8 cellular contexts compared by ENCODE assay signal in genomic region chr1:27522148-27522859, GRCh38. TPM values are rescaled to one million over a fixed set of nuclear protein-coding genes. Genes with fewer than 3 reads are reported as not detected.
DNase-seq lines count a peak whose midpoint lies in the region; ATAC-seq lines count a peak whose summit lies in the region.

No MANE protein-coding gene starts in this region.

- peaks cover 18 to 86% (median 46%) of the 10 kb centered on the region in 4 donors for H3K4me1 Mint-ChIP-seq in CD4-positive, CD25-positive, alpha-beta regulatory T cell

- H3K4me3 ChIP-seq in CD4-positive, CD25-positive, alpha-beta regulatory T cell (ENCODE audit: low read depth, low read length): peak overlapping the region; percentile 87
- H3K4me3 ChIP-seq in NT2/D1 (ENCODE audit: insufficient read length, low read depth): no peak overlapping the region

- no peaks in the 10 kb centered on the region for H3K36me3 ChIP-seq in CD4-positive, CD25-positive, alpha-beta regulatory T cell (ENCODE audit: control insufficient read depth, insufficient read depth, low read length)
- no peaks in the 10 kb centered on the region for H3K36me3 ChIP-seq in NT2/D1 (ENCODE audit: insufficient read depth, insufficient read length, low read length)

- peak; percentile 47 to 85 (median 76) for DNase-seq in CD4-positive, CD25-positive, alpha-beta regulatory T cell
- no peak for DNase-seq in NT2/D1 (ENCODE audit: low read depth, low spot score)
- DNase-seq in activated gamma-delta T cell treated with Interleukin-2 at 50 U/mL for 16 hours: peak; percentile 63
- DNase-seq in stimulated activated CD8-positive, alpha-beta memory T cell treated with anti-CD3 and anti-CD28 coated beads, Interleukin-7, amount 100 ng/mL, for 48 hours (ENCODE audit: extremely low read depth in 1 of 2, low read depth in 1 of 2): peak; percentile 52 to 62
- DNase-seq in HUDEP-2 (lab: John Stamatoyannopoulos, UW; ENCODE audit: unreplicated experiment in 76 of 76): no peak

- H3K4me3 Mint-ChIP-seq in CD4-positive, CD25-positive, alpha-beta regulatory T cell: peak overlapping the region; percentile 94 to 98 (median 95)

- peak overlapping the region; percentile 53 for H3K9ac ChIP-seq in NT2/D1 (ENCODE audit: insufficient read length, low read depth)

- H3K9me3 ChIP-seq in CD4-positive, CD25-positive, alpha-beta regulatory T cell (ENCODE audit: control insufficient read depth in 2 of 2, low read length in 2 of 2): no peaks in the 10 kb centered on the region
- H3K9me3 ChIP-seq in NT2/D1 (ENCODE audit: insufficient read depth, low read length): no peaks in the 10 kb centered on the region

- peak overlapping the region; percentile 84 for H3K27ac ChIP-seq in CD4-positive, CD25-positive, alpha-beta regulatory T cell (ENCODE audit: insufficient read depth, low read length, poor library complexity, severe bottlenecking)
- H3K27ac ChIP-seq in layer of hippocampus (ENCODE audit: low read depth, low read length): peak overlapping the region; percentile 89

- no peaks in the 10 kb centered on the region for H3K36me3 Mint-ChIP-seq in CD4-positive, CD25-positive, alpha-beta regulatory T cell

- H3K4me1 ChIP-seq in CD4-positive, CD25-positive, alpha-beta regulatory T cell (ENCODE audit: control insufficient read depth, insufficient read depth, low read length, poor library complexity, severe bottlenecking): peaks cover 68% of the 10 kb centered on the region
- peaks cover 78% of the 10 kb centered on the region for H3K4me1 ChIP-seq in NT2/D1 (ENCODE audit: insufficient read depth, insufficient read length)

- H3K9me3 Mint-ChIP-seq in CD4-positive, CD25-positive, alpha-beta regulatory T cell: no peaks in the 10 kb centered on the region

- H3K27ac Mint-ChIP-seq in CD4-positive, CD25-positive, alpha-beta regulatory T cell: peak overlapping the region; percentile 96 to 99 (median 98)

- H3K27me3 ChIP-seq in CD4-positive, CD25-positive, alpha-beta regulatory T cell (ENCODE audit: control insufficient read depth, insufficient read depth, low read length): no peaks in the 10 kb centered on the region
- no peaks in the 10 kb centered on the region for H3K27me3 ChIP-seq in NT2/D1 (ENCODE audit: insufficient read depth, insufficient read length)
- H3K27me3 ChIP-seq in layer of hippocampus (ENCODE audit: control insufficient read depth, insufficient read depth, low read length): no peaks in the 10 kb centered on the region

- ATAC-seq in CD4-positive, CD25-positive, alpha-beta regulatory T cell (ENCODE audit: low read depth in 2 of 2): peak; percentile 45 to 52
- ATAC-seq in HG03469 (IDR thresholded peaks at IDR 0.05; ENCODE audit: unreplicated experiment) (no peak), GM21786 (IDR thresholded peaks at IDR 0.05; ENCODE audit: unreplicated experiment) (no peak)

- H3K27me3 Mint-ChIP-seq in CD4-positive, CD25-positive, alpha-beta regulatory T cell: peaks cover 4% of the 10 kb centered on the region

RNA-seq across cellular contexts. Expression of gene WASF2, which starts 32.3 kb away (rescaled TPM):
- 175 TPM for total RNA-seq in CD4-positive, CD25-positive, alpha-beta regulatory T cell
- 10 to 100 TPM; 55.3 to 85.3 (median 61.8) TPM for polyA plus RNA-seq in CD4-positive, CD25-positive, alpha-beta regulatory T cell

Comparison
In these comparisons a context has a peak if more than half of its experiments do, and no peak if none do; other contexts are left out.
1. ATAC-seq: peak in CD4-positive, CD25-positive, alpha-beta regulatory T cell (2 of 2); none in HG03469 (single experiment) and GM21786 (single experiment).
2. DNase-seq: peak in CD4-positive, CD25-positive, alpha-beta regulatory T cell (3 of 3), activated gamma-delta T cell treated with Interleukin-2 at 50 U/mL for 16 hours (single experiment) and stimulated activated CD8-positive, alpha-beta memory T cell treated with anti-CD3 and anti-CD28 coated beads, Interleukin-7, amount 100 ng/mL, for 48 hours (2 of 2); none in NT2/D1 (single experiment) and HUDEP-2 (0 of 76).